ENCODE assay signal across 8 cellular contexts in the genomic region with DNA sequence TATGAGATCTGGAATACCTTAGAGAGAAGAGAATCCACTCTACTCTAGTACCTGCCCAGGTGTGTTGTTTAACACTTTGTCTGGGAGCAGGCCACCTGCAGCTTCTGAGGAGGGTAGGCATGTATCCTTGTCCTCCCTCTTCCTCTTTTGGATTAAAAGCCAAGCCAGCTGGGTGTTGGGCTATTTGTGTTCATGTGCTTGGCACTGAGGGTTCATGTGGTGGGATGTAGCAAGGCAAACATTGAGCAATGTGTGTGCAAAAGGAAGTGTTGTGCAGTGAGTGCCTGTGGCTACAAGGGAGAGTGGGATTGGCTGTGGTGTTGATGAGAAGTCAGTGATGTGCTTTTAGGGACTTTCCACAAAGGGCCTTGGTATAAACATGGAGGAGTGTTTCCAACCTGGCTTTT. TPM values are rescaled to one million over a fixed set of nuclear protein-coding genes. Genes with fewer than 3 reads are reported as not detected.
DNase-seq lines count a peak whose midpoint lies in the region; ATAC-seq and TF ChIP-seq lines count a peak whose summit lies in the region.

No MANE protein-coding gene starts in this region.

- H3K9me3 Mint-ChIP-seq in Calu3 (ENCODE audit: low read depth, unreplicated experiment), result no peaks in the 10 kb centered on the region
- no peaks in the 10 kb centered on the region for H3K9me3 Mint-ChIP-seq in activated naive CD4-positive, alpha-beta T cell treated with anti-CD3 and anti-CD28 coated beads, Interleukin-2, amount 50 U/mL, for 72 hours

- TF ChIP-seq CTCF in Calu3 (IDR thresholded peaks at IDR 0.05; ENCODE audit: unreplicated experiment), result no peak

- CTCF ChIA-PET in Calu3 (lab: Charles Lee), result interaction anchor here (0.9 kb wide), 1 partner anchor 116 kb away, joined by 3 read pairs; no protein-coding TSS in a partner anchor

- intact Hi-C loops in Calu3 (cut with micrococcal nuclease; ENCODE audit: unreplicated experiment), result no loop called here

- ATAC-seq in HG02885 (IDR thresholded peaks at IDR 0.05; ENCODE audit: poor library complexity, unreplicated experiment) (peak; percentile 45), GM19035 (IDR thresholded peaks at IDR 0.05; ENCODE audit: unreplicated experiment) (no peak), HG02840 (IDR thresholded peaks at IDR 0.05; ENCODE audit: low FRiP score, unreplicated experiment) (no peak)
- peak; percentile 81 to 84 for ATAC-seq in activated naive CD4-positive, alpha-beta T cell treated with anti-CD3 and anti-CD28 coated beads, Interleukin-2, amount 50 U/mL, for 72 hours

- DNase-seq in Calu3, result peak; percentile 39
- no peak for DNase-seq in activated naive CD4-positive, alpha-beta T cell treated with anti-CD3 and anti-CD28 coated beads, Interleukin-2, amount 50 U/mL, for 72 hours (ENCODE audit: low spot score in 2 of 2)
- DNase-seq in iris pigment epithelial cell (ENCODE audit: low read depth), result peak; percentile 97
- DNase-seq in NCI-H1436 treated with DMSO at 0.1 percent for 48 hours (lab: John Stamatoyannopoulos, UW), result no peak
- no peak for DNase-seq in superior temporal gyrus (ENCODE audit: extremely low spot score)

- H3K36me3 Mint-ChIP-seq in Calu3 (ENCODE audit: insufficient read depth, unreplicated experiment), result peaks cover 17% of the 10 kb centered on the region
- H3K36me3 Mint-ChIP-seq in activated naive CD4-positive, alpha-beta T cell treated with anti-CD3 and anti-CD28 coated beads, Interleukin-2, amount 50 U/mL, for 72 hours, result peaks cover 6 to 8% of the 10 kb centered on the region in 2 donors

- no peak overlapping the region for H3K4me3 Mint-ChIP-seq in Calu3 (ENCODE audit: low read depth, unreplicated experiment)

- BruUV-seq in Calu3 (replicated peaks; lab: Mats Ljungman, UMichigan), result no TSS peak

- H3K27me3 Mint-ChIP-seq in Calu3 (ENCODE audit: unreplicated experiment), result no peaks in the 10 kb centered on the region

- peak overlapping the region; percentile 54 for H3K27ac Mint-ChIP-seq in Calu3 (ENCODE audit: unreplicated experiment)
- peak overlapping the region in 1 of 2 donors; percentile 4 for H3K27ac Mint-ChIP-seq in activated naive CD4-positive, alpha-beta T cell treated with anti-CD3 and anti-CD28 coated beads, Interleukin-2, amount 50 U/mL, for 72 hours

- peaks cover 41% of the 10 kb centered on the region for H3K4me1 Mint-ChIP-seq in Calu3 (ENCODE audit: low read depth, unreplicated experiment)

RNA-seq across cellular contexts. Expression of gene TTLL4, which starts 23.0 kb away (rescaled TPM):
- 67.3 and 75.5 TPM in 2 replicates for total RNA-seq in Calu3 (2022)
- 10 to 100 TPM; 28.2 to 42.2 TPM for total RNA-seq in activated naive CD4-positive, alpha-beta T cell treated with anti-CD3 and anti-CD28 coated beads, Interleukin-2, amount 50 U/mL, for 72 hours

RNA-seq across cellular contexts. Expression of gene CYP27A1, which starts 48.3 kb away (rescaled TPM):
- total RNA-seq in Calu3 (2022), result 11.8 and 12.2 TPM in 2 replicates
- total RNA-seq in activated naive CD4-positive, alpha-beta T cell treated with anti-CD3 and anti-CD28 coated beads, Interleukin-2, amount 50 U/mL, for 72 hours, result under 1 TPM; 0.16 to 0.18 TPM

Comparison
In these comparisons a context has a peak if more than half of its experiments do, and no peak if none do; other contexts are left out.
1. DNase-seq: peak in Calu3 (single experiment) and iris pigment epithelial cell (single experiment); none in activated naive CD4-positive, alpha-beta T cell treated with anti-CD3 and anti-CD28 coated beads, Interleukin-2, amount 50 U/mL, for 72 hours (0 of 2), NCI-H1436 treated with DMSO at 0.1 percent for 48 hours (single experiment) and superior temporal gyrus (single experiment).
2. ATAC-seq: peak in HG02885 (single experiment) and activated naive CD4-positive, alpha-beta T cell treated with anti-CD3 and anti-CD28 coated beads, Interleukin-2, amount 50 U/mL, for 72 hours (2 of 2); none in GM19035 (single experiment) and HG02840 (single experiment).
3. RNA of gene CYP27A1, which starts 48.3 kb away (total RNA-seq): 11.8 to 12.2 TPM in Calu3; 0.16 to 0.18 TPM in activated naive CD4-positive, alpha-beta T cell treated with anti-CD3 and anti-CD28 coated beads, Interleukin-2, amount 50 U/mL, for 72 hours; every median in the first group is over 10 times any median in the second.